ENCODE assay signal across 8 cellular contexts in the genomic region with DNA sequence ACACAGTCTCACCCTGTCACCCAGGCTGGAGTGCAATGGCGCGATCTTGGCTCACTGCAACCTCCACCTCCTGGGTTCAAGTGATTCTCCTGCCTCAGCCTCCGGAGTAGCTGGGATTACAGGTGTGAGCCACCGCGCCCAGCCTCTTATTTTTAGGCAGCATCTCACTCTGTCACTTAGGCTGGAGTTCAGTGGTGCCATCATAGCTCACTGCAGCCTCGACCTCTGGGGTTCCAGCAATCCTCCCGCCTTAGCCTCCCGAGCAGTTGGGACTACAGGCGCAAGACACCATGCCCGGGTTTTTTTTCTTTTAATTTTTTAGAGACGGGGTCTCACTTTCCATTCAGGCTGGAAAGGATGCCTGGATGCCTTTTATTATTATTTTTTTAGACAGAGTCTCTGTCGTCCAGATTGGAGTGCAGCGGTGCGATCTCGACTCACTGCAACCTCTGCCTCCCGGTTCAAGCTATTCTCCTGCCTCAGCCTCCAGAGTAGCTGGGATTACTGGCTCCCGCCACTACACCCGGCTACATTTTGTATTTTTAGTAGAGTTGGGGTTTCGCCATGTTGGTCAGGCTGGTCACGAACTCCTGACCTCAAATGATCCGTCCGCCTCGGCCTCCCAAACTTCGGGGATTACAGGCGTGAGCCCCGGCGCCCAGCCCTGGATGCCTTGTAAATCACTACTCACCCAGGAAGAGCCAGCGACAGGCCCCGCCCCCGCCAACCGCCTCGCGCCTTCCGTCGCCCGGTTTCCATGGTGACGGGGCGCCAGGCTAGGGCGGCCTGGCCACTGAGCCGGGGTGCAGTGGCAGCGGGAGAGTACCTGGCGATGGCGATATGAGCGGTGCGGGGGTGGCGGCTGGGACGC. TPM values are rescaled to one million over a fixed set of nuclear protein-coding genes. Genes with fewer than 3 reads are reported as not detected.
DNase-seq lines count a peak whose midpoint lies in the region; ATAC-seq and TF ChIP-seq lines count a peak whose summit lies in the region.
"Not testable (repeated sequence)": the region's sequence is repeated elsewhere in the genome, so short reads cannot be mapped to it uniquely, and the experiment has no call there.

CCDC74A (plus strand) TSS at position 758 of the 871 bp plus-strand sequence; CDS start at position 841, 83 bp downstream.

- H3K9me3 ChIP-seq in prostate gland, tibial nerve: not testable (repeated sequence)

- not testable (repeated sequence) for H3K27me3 ChIP-seq in prostate gland (replicated peaks; ENCODE audit: insufficient read depth); tibial nerve

- H3K9me3 Mint-ChIP-seq in activated naive CD8-positive, alpha-beta T cell treated with anti-CD3 and anti-CD28 coated beads for 36 hours = not testable (repeated sequence)

- H3K36me3 Mint-ChIP-seq in activated naive CD8-positive, alpha-beta T cell treated with anti-CD3 and anti-CD28 coated beads for 36 hours = not testable (repeated sequence)

- not testable (repeated sequence) for H3K36me3 ChIP-seq in prostate gland, tibial nerve

- H3K27ac ChIP-seq in prostate gland (peak within 1 kb of the TSS in 1 of 2 donors; percentile 30), tibial nerve (peak within 1 kb of the TSS in 1 of 4 donors; percentile 40)

- not testable (repeated sequence) for TF ChIP-seq EP300 in tibial nerve (IDR thresholded peaks at IDR 0.05)

- 37% methylated on average over 33 of the region's 47 CpGs for WGBS in prostate gland
- WGBS in tibial nerve, 2 donors = 33 to 50% methylated on average over 28 to 43 of the region's 47 CpGs

- not testable (repeated sequence) for H3K4me1 ChIP-seq in prostate gland (replicated peaks)
- peaks cover 0 to 17% (median 0%) of the 10 kb centered on the region in 4 donors for H3K4me1 ChIP-seq in tibial nerve

- H3K27ac Mint-ChIP-seq in activated naive CD8-positive, alpha-beta T cell treated with anti-CD3 and anti-CD28 coated beads for 36 hours = peak within 1 kb of the TSS; percentile 73

- not testable (repeated sequence) for TF ChIP-seq POLR2A in prostate gland (IDR thresholded peaks at IDR 0.05); tibial nerve (IDR thresholded peaks at IDR 0.05)

- H3K4me3 ChIP-seq in prostate gland = peak within 1 kb of the TSS; percentile 23 to 33
- peak within 1 kb of the TSS; percentile 24 to 53 (median 46) for H3K4me3 ChIP-seq in tibial nerve

- peak within 1 kb of the TSS; percentile 82 for H3K4me3 Mint-ChIP-seq in activated naive CD8-positive, alpha-beta T cell treated with anti-CD3 and anti-CD28 coated beads for 36 hours

- H3K27me3 Mint-ChIP-seq in activated naive CD8-positive, alpha-beta T cell treated with anti-CD3 and anti-CD28 coated beads for 36 hours = not testable (repeated sequence)

- DNase-seq in NCI-H1436 (lab: John Stamatoyannopoulos, UW) = peak; percentile 82
- peak; percentile 67 to 82 (median 72) for DNase-seq in T-helper 1 cell
- peak; percentile 89 for DNase-seq in activated naive CD8-positive, alpha-beta T cell treated with anti-CD3 and anti-CD28 coated beads for 36 hours
- DNase-seq in cardiac septum (ENCODE audit: low spot score) = peak; percentile 77
- DNase-seq in prostate gland (ENCODE audit: low spot score) = peak; percentile 70
- peak; percentile 50 to 57 for DNase-seq in tibial nerve (ENCODE audit: low spot score in 2 of 2)

- ATAC-seq in GM18508 (IDR thresholded peaks at IDR 0.05; ENCODE audit: insufficient read depth, unreplicated experiment) (peak; percentile 66), HG02938 (IDR thresholded peaks at IDR 0.05; ENCODE audit: unreplicated experiment) (peak; percentile 72)

- not testable (repeated sequence) for TF ChIP-seq CTCF in prostate gland (IDR thresholded peaks at IDR 0.05); tibial nerve (IDR thresholded peaks at IDR 0.05)

- H3K4me1 Mint-ChIP-seq in activated naive CD8-positive, alpha-beta T cell treated with anti-CD3 and anti-CD28 coated beads for 36 hours = peaks cover 21% of the 10 kb centered on the region

- intact Hi-C loops in cardiac septum (cut with DNase I); prostate gland (cut with DNase I): not testable (repeated sequence)

RNA-seq across cellular contexts. Expression of gene CCDC74A, which starts in this region (rescaled TPM):
- 1 to 10 TPM; 7.1 to 8.2 TPM for total RNA-seq in activated naive CD8-positive, alpha-beta T cell treated with anti-CD3 and anti-CD28 coated beads for 36 hours
- 1.1 TPM for total RNA-seq in cardiac septum
- total RNA-seq in prostate gland = 10 to 100 TPM; 15.5 to 95.5 TPM
- total RNA-seq in tibial nerve = 10 to 100 TPM; 19.5 to 50.2 (median 34.1) TPM
